In genomic region chr6:7108196-7108963, GRCh38 we compare ENCODE assay signal across 8 cellular contexts. TPM values are rescaled to one million over a fixed set of nuclear protein-coding genes. Genes with fewer than 3 reads are reported as not detected.
A peak's percentile ranks its signal among the peaks of the same experiment; 100 is the strongest.
DNase-seq lines count a peak whose midpoint lies in the region; ATAC-seq and TF ChIP-seq lines count a peak whose summit lies in the region.

No MANE protein-coding gene starts in this region.

- TF ChIP-seq CTCF in GM12864 (IDR thresholded peaks at IDR 0.05; ENCODE audit: low read depth, low read length, missing control alignments) = no peak

- H3K9me3 Mint-ChIP-seq in T-helper 2 cell treated with Interferon-gamma antibody and Interleukin-4, amounts not matched to agents 5 μg/mL and 100 μg/mL, for 36 hours = no peaks in the 10 kb centered on the region
- no peaks in the 10 kb centered on the region for H3K9me3 Mint-ChIP-seq in immature natural killer cell

- in situ Hi-C loops in T47D (cut with HindIII; ENCODE audit: low pct_unique_long_range_greater_than_20kb, low sequenced_read_pairs) = no loop called here

- peaks cover 43% of the 10 kb centered on the region for H3K4me1 Mint-ChIP-seq in T-helper 2 cell treated with Interferon-gamma antibody and Interleukin-4, amounts not matched to agents 5 μg/mL and 100 μg/mL, for 36 hours (ENCODE audit: low read depth)
- peaks cover 37 to 50% of the 10 kb centered on the region in 2 donors for H3K4me1 Mint-ChIP-seq in immature natural killer cell

- ATAC-seq in HG03135 (IDR thresholded peaks at IDR 0.05; ENCODE audit: unreplicated experiment) = peak; percentile 22

- no peak for DNase-seq in GM12864 (ENCODE audit: low read depth)
- peak; percentile 48 for DNase-seq in T-helper 2 cell treated with Interferon-gamma antibody and Interleukin-4, amounts not matched to agents 5 μg/mL and 100 μg/mL, for 36 hours (ENCODE audit: low spot score)
- peak; percentile 69 to 72 for DNase-seq in T47D (ENCODE audit: low read depth in 1 of 2, low spot score in 1 of 2)
- DNase-seq in immature natural killer cell = peak; percentile 21 to 41 (median 36)
- peak; percentile 45 for DNase-seq in stimulated activated CD4-positive, alpha-beta T cell treated with anti-CD3 and anti-CD28 coated beads, Interleukin-12 subunit alpha, Interleukin-12 subunit beta, amount 100 ng/mL, for 4 hours
- DNase-seq in GOT3 (lab: John Stamatoyannopoulos, UW) = no peak
- no peak for DNase-seq in DMS79 treated with DMSO at 0.1 percent for 48 hours (lab: John Stamatoyannopoulos, UW)

- H3K4me3 ChIP-seq in GM12864 (ENCODE audit: low read depth, low read length) = peak overlapping the region; percentile 86

- peak overlapping the region; percentile 91 for H3K4me3 Mint-ChIP-seq in T-helper 2 cell treated with Interferon-gamma antibody and Interleukin-4, amounts not matched to agents 5 μg/mL and 100 μg/mL, for 36 hours
- peak overlapping the region; percentile 89 to 94 (median 90) for H3K4me3 Mint-ChIP-seq in immature natural killer cell

- peak overlapping the region; percentile 93 for H3K27ac Mint-ChIP-seq in T-helper 2 cell treated with Interferon-gamma antibody and Interleukin-4, amounts not matched to agents 5 μg/mL and 100 μg/mL, for 36 hours
- H3K27ac Mint-ChIP-seq in immature natural killer cell = peak overlapping the region; percentile 68 to 91 (median 88)

- H3K36me3 Mint-ChIP-seq in T-helper 2 cell treated with Interferon-gamma antibody and Interleukin-4, amounts not matched to agents 5 μg/mL and 100 μg/mL, for 36 hours (ENCODE audit: low read depth) = peaks cover 6% of the 10 kb centered on the region
- H3K36me3 Mint-ChIP-seq in immature natural killer cell = no peaks in the 10 kb centered on the region

- no peaks in the 10 kb centered on the region for H3K27me3 Mint-ChIP-seq in T-helper 2 cell treated with Interferon-gamma antibody and Interleukin-4, amounts not matched to agents 5 μg/mL and 100 μg/mL, for 36 hours (ENCODE audit: low read depth)
- peaks cover 2 to 10% (median 2%) of the 10 kb centered on the region in 3 donors for H3K27me3 Mint-ChIP-seq in immature natural killer cell (ENCODE audit: low read depth in 3 of 3)

RNA-seq across cellular contexts. Expression of gene RREB1, which starts 0.6 kb away (rescaled TPM):
- polyA plus RNA-seq in immature natural killer cell = 1 to 10 TPM in 2 of 3 donors, under 1 TPM in 1; 0.17 to 4.5 (median 3.3) TPM

Comparison
In these comparisons a context has a peak if more than half of its experiments do, and no peak if none do; other contexts are left out.
1. DNase-seq: peak in T-helper 2 cell treated with Interferon-gamma antibody and Interleukin-4, amounts not matched to agents 5 μg/mL and 100 μg/mL, for 36 hours (single experiment), T47D (2 of 2), immature natural killer cell (3 of 3) and stimulated activated CD4-positive, alpha-beta T cell treated with anti-CD3 and anti-CD28 coated beads, Interleukin-12 subunit alpha, Interleukin-12 subunit beta, amount 100 ng/mL, for 4 hours (single experiment); none in GM12864 (single experiment), GOT3 (single experiment) and DMS79 treated with DMSO at 0.1 percent for 48 hours (single experiment).